ENCODE assay signal across 8 cellular contexts in genomic region chr16:3880623-3881498, GRCh38. TPM values are rescaled to one million over a fixed set of nuclear protein-coding genes. Genes with fewer than 3 reads are reported as not detected.
A peak's percentile ranks its signal among the peaks of the same experiment; 100 is the strongest.
DNase-seq lines count a peak whose midpoint lies in the region; ATAC-seq and TF ChIP-seq lines count a peak whose summit lies in the region.

TSS of gene CREBBP (minus strand) at chr16:3880713. CDS start at chr16:3879916, 797 bp downstream.

- peaks cover 0 to 36% (median 29%) of the 10 kb centered on the region in 4 donors for H3K4me1 ChIP-seq in tibial nerve

- TF ChIP-seq CTCF in GM12864 (IDR thresholded peaks at IDR 0.05; ENCODE audit: low read depth, low read length, missing control alignments) = no peak
- no peak for TF ChIP-seq CTCF in tibial nerve (IDR thresholded peaks at IDR 0.05)

- peak in 1 of 2 donors; percentile 37 for TF ChIP-seq POLR2A in tibial nerve (IDR thresholded peaks at IDR 0.05)

- H3K27me3 Mint-ChIP-seq in activated naive CD8-positive, alpha-beta T cell treated with anti-CD3 and anti-CD28 coated beads, Interleukin-2, amount 50 U/mL, for 24 hours = peaks cover 1% of the 10 kb centered on the region

- WGBS in tibial nerve, 2 donors = 3 to 13% methylated on average over 27 to 39 of the region's 96 CpGs

- H3K9me3 Mint-ChIP-seq in activated naive CD8-positive, alpha-beta T cell treated with anti-CD3 and anti-CD28 coated beads, Interleukin-2, amount 50 U/mL, for 24 hours = no peaks in the 10 kb centered on the region

- ATAC-seq in HG02759 (IDR thresholded peaks at IDR 0.05; ENCODE audit: unreplicated experiment) = peak; percentile 82
- ATAC-seq in activated naive CD8-positive, alpha-beta T cell treated with anti-CD3 and anti-CD28 coated beads, Interleukin-2, amount 50 U/mL, for 24 hours = peak; percentile 87

- no peaks in the 10 kb centered on the region for H3K27me3 ChIP-seq in tibial nerve

- H3K27ac ChIP-seq in tibial nerve = peak within 1 kb of the TSS; percentile 47 to 95 (median 84)

- peaks cover 16% of the 10 kb centered on the region for H3K36me3 Mint-ChIP-seq in activated naive CD8-positive, alpha-beta T cell treated with anti-CD3 and anti-CD28 coated beads, Interleukin-2, amount 50 U/mL, for 24 hours (ENCODE audit: low read depth)

- H3K4me3 ChIP-seq in GM12864 (ENCODE audit: low read depth, low read length) (peak within 1 kb of the TSS; percentile 82), tibial nerve (peak within 1 kb of the TSS; percentile 77 to 91 (median 82))

- no peaks in the 10 kb centered on the region for H3K9me3 ChIP-seq in tibial nerve

- intact Hi-C loops in cardiac septum (cut with DNase I) = loop anchor here (5.0 kb wide), 2 partner anchors 164 to 269 kb away; partner anchors contain the start of genes SLX4 and TRAP1

- DNase-seq in GM12864 (ENCODE audit: low read depth) (peak; percentile 43), NCI-H1417 treated with DMSO at 0.1 percent for 48 hours (lab: John Stamatoyannopoulos, UW) (peak; percentile 44), T follicular helper cell (ENCODE audit: low read depth) (peak; percentile 83), cardiac septum (ENCODE audit: low spot score) (peak; percentile 94), pons (ENCODE audit: low spot score) (peak; percentile 77), tibial nerve (ENCODE audit: low spot score in 2 of 2) (peak; percentile 82 to 86)
- peak; percentile 84 for DNase-seq in activated naive CD8-positive, alpha-beta T cell treated with anti-CD3 and anti-CD28 coated beads, Interleukin-2, amount 50 U/mL, for 24 hours

- H3K4me1 Mint-ChIP-seq in activated naive CD8-positive, alpha-beta T cell treated with anti-CD3 and anti-CD28 coated beads, Interleukin-2, amount 50 U/mL, for 24 hours = peaks cover 36% of the 10 kb centered on the region

- peak within 1 kb of the TSS; percentile 74 for H3K27ac Mint-ChIP-seq in activated naive CD8-positive, alpha-beta T cell treated with anti-CD3 and anti-CD28 coated beads, Interleukin-2, amount 50 U/mL, for 24 hours

- peak within 1 kb of the TSS; percentile 92 for H3K4me3 Mint-ChIP-seq in activated naive CD8-positive, alpha-beta T cell treated with anti-CD3 and anti-CD28 coated beads, Interleukin-2, amount 50 U/mL, for 24 hours

- peak in 1 of 2 donors; percentile 49 for TF ChIP-seq EP300 in tibial nerve (IDR thresholded peaks at IDR 0.05)

- H3K36me3 ChIP-seq in tibial nerve = no peaks in the 10 kb centered on the region

RNA-seq across cellular contexts. Expression of gene CREBBP, which starts in this region (rescaled TPM):
- total RNA-seq in cardiac septum (39.0 TPM), tibial nerve (100 to 1,000 TPM in 1 of 4 donors, 10 to 100 TPM in 3; 67.1 to 106 (median 91.0) TPM)

Comparison
In these comparisons a context has a peak if more than half of its experiments do, and no peak if none do; other contexts are left out.
1. Peak in every context shown above with its lines: DNase-seq, ATAC-seq, H3K4me3 ChIP-seq and H3K27ac ChIP-seq.
2. DNase-seq: peak in every context shown above with its lines; median percentile 94 in cardiac septum; 84 in activated naive CD8-positive, alpha-beta T cell treated with anti-CD3 and anti-CD28 coated beads, Interleukin-2, amount 50 U/mL, for 24 hours; 84 in tibial nerve; 83 in T follicular helper cell; 77 in pons; 44 in NCI-H1417 treated with DMSO at 0.1 percent for 48 hours; 43 in GM12864.